Comparison of ENCODE assay signal across 8 cellular contexts in genomic region chr3:185744997-185745843, GRCh38.
DNase-seq lines count a peak whose midpoint lies in the region; ATAC-seq and TF ChIP-seq lines count a peak whose summit lies in the region.

No MANE protein-coding gene starts in this region.

- no peaks in the 10 kb centered on the region for H3K9me3 Mint-ChIP-seq in CD4-positive, alpha-beta T cell
- no peaks in the 10 kb centered on the region for H3K9me3 Mint-ChIP-seq in activated CD4-positive, alpha-beta memory T cell treated with anti-CD3 and anti-CD28 coated beads, Interleukin-2, amount 10 ng/mL, durations not matched to agents 7 days and 5 days

- H3K36me3 ChIP-seq in OCI-LY7 (ENCODE audit: insufficient read depth, low read length) (no peaks in the 10 kb centered on the region), aorta (ENCODE audit: control insufficient read depth in 1 of 2, insufficient read depth in 2 of 2, low read length in 1 of 2) (no peaks in the 10 kb centered on the region)

- peaks cover 12% of the 10 kb centered on the region for H3K4me1 ChIP-seq in OCI-LY7 (ENCODE audit: insufficient read depth, low read length, poor library complexity, severe bottlenecking)
- H3K4me1 ChIP-seq in aorta (ENCODE audit: control insufficient read depth in 1 of 2, insufficient read depth in 2 of 2, low read length in 2 of 2), result no peaks in the 10 kb centered on the region

- BruUV-seq in OCI-LY7 (replicated peaks; lab: Mats Ljungman, UMichigan), result no TSS peak

- no peak overlapping the region for H3K4me3 Mint-ChIP-seq in CD4-positive, alpha-beta T cell
- H3K4me3 Mint-ChIP-seq in activated CD4-positive, alpha-beta memory T cell treated with anti-CD3 and anti-CD28 coated beads, Interleukin-2, amount 10 ng/mL, durations not matched to agents 7 days and 5 days, result no peak overlapping the region

- peak; percentile 84 for ATAC-seq in GM21786 (IDR thresholded peaks at IDR 0.05; ENCODE audit: unreplicated experiment)
- ATAC-seq in CD4-positive, alpha-beta T cell (ENCODE audit: poor library complexity), result no peak
- ATAC-seq in aorta (ENCODE audit: low FRiP score), result no peak

- H3K4me3 ChIP-seq in AG10803 (ENCODE audit: low read length) (no peak overlapping the region), OCI-LY7 (ENCODE audit: low read depth, low read length, poor library complexity, severe bottlenecking) (no peak overlapping the region), aorta (ENCODE audit: low read length in 2 of 2) (no peak overlapping the region)

- H3K36me3 Mint-ChIP-seq in CD4-positive, alpha-beta T cell (ENCODE audit: low read depth), result no peaks in the 10 kb centered on the region
- no peaks in the 10 kb centered on the region for H3K36me3 Mint-ChIP-seq in activated CD4-positive, alpha-beta memory T cell treated with anti-CD3 and anti-CD28 coated beads, Interleukin-2, amount 10 ng/mL, durations not matched to agents 7 days and 5 days (ENCODE audit: low read depth)

- H3K4me1 Mint-ChIP-seq in CD4-positive, alpha-beta T cell (ENCODE audit: low read depth), result no peaks in the 10 kb centered on the region
- H3K4me1 Mint-ChIP-seq in activated CD4-positive, alpha-beta memory T cell treated with anti-CD3 and anti-CD28 coated beads, Interleukin-2, amount 10 ng/mL, durations not matched to agents 7 days and 5 days, result no peaks in the 10 kb centered on the region

- no peak overlapping the region for H3K27ac Mint-ChIP-seq in CD4-positive, alpha-beta T cell
- no peak overlapping the region for H3K27ac Mint-ChIP-seq in activated CD4-positive, alpha-beta memory T cell treated with anti-CD3 and anti-CD28 coated beads, Interleukin-2, amount 10 ng/mL, durations not matched to agents 7 days and 5 days

- intact Hi-C loops in OCI-LY7 (cut with micrococcal nuclease; ENCODE audit: unreplicated experiment), result no loop called here
- intact Hi-C loops in CD4-positive, alpha-beta T cell (cut with DNase I, micrococcal nuclease), result no loop called here
- intact Hi-C loops in aorta (cut with DNase I), result no loop called here

- no peaks in the 10 kb centered on the region for H4K20me1 ChIP-seq in OCI-LY7 (ENCODE audit: insufficient read depth, low read length)

- peak overlapping the region; percentile 35; the same call in 1 of the 2 replicates for H3K4me2 ChIP-seq in OCI-LY7 (ENCODE audit: low read length)

- CTCF ChIA-PET in OCI-LY7 (lab: Charles Lee; ENCODE audit: unreplicated experiment), result no interaction called here
- CTCF ChIA-PET in CD4-positive, alpha-beta T cell (lab: Charles Lee), result interaction anchor here (1.5 kb wide), 1 partner anchor 18 kb away, joined by 4 read pairs; no protein-coding TSS in a partner anchor
- CTCF ChIA-PET in activated CD4-positive, alpha-beta memory T cell treated with anti-CD3 and anti-CD28 coated beads, Interleukin-2, amount 10 ng/mL, durations not matched to agents 7 days and 5 days (lab: Charles Lee), result interaction anchor here (1.0 kb wide), 1 partner anchor 23 kb away, joined by 3 read pairs; no protein-coding TSS in a partner anchor

- no peaks in the 10 kb centered on the region for H3K9me2 ChIP-seq in OCI-LY7 (ENCODE audit: insufficient read depth, low read length)

- POLR2A ChIA-PET in OCI-LY7 (lab: Charles Lee), result no interaction called here
- POLR2A ChIA-PET in CD4-positive, alpha-beta T cell (lab: Charles Lee), result no interaction called here
- POLR2A ChIA-PET in activated CD4-positive, alpha-beta memory T cell treated with anti-CD3 and anti-CD28 coated beads, Interleukin-2, amount 10 ng/mL, durations not matched to agents 7 days and 5 days (lab: Charles Lee), result no interaction called here

- no peaks in the 10 kb centered on the region for H3K9me3 ChIP-seq in OCI-LY7 (ENCODE audit: low read length)
- no peaks in the 10 kb centered on the region for H3K9me3 ChIP-seq in CD4-positive, alpha-beta T cell (ENCODE audit: control insufficient read depth, low read length)
- no peaks in the 10 kb centered on the region for H3K9me3 ChIP-seq in aorta (ENCODE audit: control insufficient read depth, low read length)

- WGBS in aorta, 2 donors, result 74 to 75% methylated on average over 12 of the region's 12 CpGs

- no peaks in the 10 kb centered on the region for H3K27me3 ChIP-seq in CD4-positive, alpha-beta T cell (ENCODE audit: control insufficient read depth, insufficient read depth, low read length)
- peaks cover 0 to 1% of the 10 kb centered on the region in 2 donors for H3K27me3 ChIP-seq in aorta (ENCODE audit: control insufficient read depth in 1 of 2, insufficient read depth in 2 of 2, low read length in 1 of 2)

- H2AFZ ChIP-seq in OCI-LY7 (ENCODE audit: low read length), result peak overlapping the region; percentile 76

- no peaks in the 10 kb centered on the region for H3K79me2 ChIP-seq in OCI-LY7 (ENCODE audit: insufficient read depth, low read depth, low read length)

- peaks cover 22% of the 10 kb centered on the region for H3K27me3 Mint-ChIP-seq in CD4-positive, alpha-beta T cell
- peaks cover 20% of the 10 kb centered on the region for H3K27me3 Mint-ChIP-seq in activated CD4-positive, alpha-beta memory T cell treated with anti-CD3 and anti-CD28 coated beads, Interleukin-2, amount 10 ng/mL, durations not matched to agents 7 days and 5 days

- DNase-seq in AG10803 (ENCODE audit: low read depth) (peak; percentile 92), OCI-LY7 (ENCODE audit: low spot score) (peak; percentile 33), hepatic stellate cell (ENCODE audit: low spot score) (peak; percentile 63), aorta (no peak)
- DNase-seq in CD4-positive, alpha-beta T cell, result no peak
- no peak for DNase-seq in activated CD4-positive, alpha-beta memory T cell treated with anti-CD3 and anti-CD28 coated beads, Interleukin-2, amount 10 ng/mL, durations not matched to agents 7 days and 5 days
- DNase-seq in stimulated activated naive CD4-positive, alpha-beta T cell (lab: John Stamatoyannopoulos, UW), result no peak

- TF ChIP-seq CTCF in AG10803 (conservative IDR thresholded peaks at IDR 0.05; ENCODE audit: low read length) (no peak), OCI-LY7 (conservative IDR thresholded peaks at IDR 0.05; ENCODE audit: low read length) (no peak)
- no peak for TF ChIP-seq CTCF in CD4-positive, alpha-beta T cell (IDR thresholded peaks at IDR 0.05)

- no peak overlapping the region for H3K27ac ChIP-seq in OCI-LY7 (ENCODE audit: low read depth, low read length, poor library complexity, severe bottlenecking)
- no peak overlapping the region for H3K27ac ChIP-seq in CD4-positive, alpha-beta T cell (ENCODE audit: low read depth, low read length)
- no peak overlapping the region for H3K27ac ChIP-seq in aorta (ENCODE audit: low read depth in 1 of 2, low read length in 2 of 2)

Comparison
In these comparisons a context has a peak if more than half of its experiments do, and no peak if none do; other contexts are left out.
1. DNase-seq: peak in AG10803 (single experiment), OCI-LY7 (single experiment) and hepatic stellate cell (single experiment); none in CD4-positive, alpha-beta T cell (0 of 10), aorta (0 of 2), activated CD4-positive, alpha-beta memory T cell treated with anti-CD3 and anti-CD28 coated beads, Interleukin-2, amount 10 ng/mL, durations not matched to agents 7 days and 5 days (single experiment) and stimulated activated naive CD4-positive, alpha-beta T cell (0 of 6).